ENCODE assay signal across 29 cellular contexts in genomic region chr18:34783485-34783884, GRCh38.
A peak's percentile ranks its signal among the peaks of the same experiment; 100 is the strongest.
DNase-seq lines count a peak whose midpoint lies in the region; ATAC-seq and TF ChIP-seq lines count a peak whose summit lies in the region.
"Had no signal": no experiment of that assay in that cellular context is flagged by ENCODE, and none has a peak within 500 bp of the region (broad histone marks: within the 10 kb centered on the region; RNA-seq: fewer than 3 reads in every experiment).

No MANE protein-coding gene starts in this region.

- H2BK120ac ChIP-seq in mesenchymal stem cell (ENCODE audit: low read depth, low read length), result no peak overlapping the region

- H3K4me3 ChIP-seq in DND-41 (ENCODE audit: low read depth in 1 of 2, low read length in 2 of 2), result no peak overlapping the region
- no peak overlapping the region for H3K4me3 ChIP-seq in Karpas-422 (ENCODE audit: low read length)
- no peak overlapping the region for H3K4me3 ChIP-seq in brain microvascular endothelial cell (ENCODE audit: low read depth, low read length)
- H3K4me3 ChIP-seq in mesenchymal stem cell (ENCODE audit: insufficient read depth in 1 of 2, low read depth in 1 of 2, low read length in 2 of 2), result peak overlapping the region in 1 of 2 experiments; percentile 36
- no peak overlapping the region for H3K4me3 ChIP-seq in CD4-positive, alpha-beta memory T cell (ENCODE audit: low read length in 2 of 2)
- H3K4me3 ChIP-seq: adrenal gland, left ventricle myocardium inferior, prostate gland, SK-N-MC, thyroid gland, vagina had no signal

- H3K4me1 Mint-ChIP-seq in CD4-positive, alpha-beta memory T cell, result peaks cover 0 to 7% (median 2%) of the 10 kb centered on the region in 4 donors

- no peak overlapping the region for H3K27ac Mint-ChIP-seq in CD4-positive, alpha-beta memory T cell
- H3K27ac Mint-ChIP-seq: activated CD4-positive, alpha-beta memory T cell treated with anti-CD3 and anti-CD28 coated beads for 36 hours; activated T-cell treated with anti-CD3 and anti-CD28 coated beads, Interleukin-2, amount 50 U/mL, for 72 hours; T-helper 17 cell had no signal

- no peak overlapping the region for H2BK5ac ChIP-seq in mesenchymal stem cell (ENCODE audit: low read depth, low read length, poor library complexity, severe bottlenecking)

- no peak overlapping the region for H2BK12ac ChIP-seq in mesenchymal stem cell (ENCODE audit: low read length in 2 of 2)

- CTCF ChIA-PET in CD4-positive, alpha-beta memory T cell (lab: Charles Lee; ENCODE audit: partially characterized antibody), result interaction anchor here (1.0 to 2.0 kb wide), 2 partner anchors 10 to 11 kb away, joined by 3 to 5 read pairs; no protein-coding TSS in a partner anchor

- no peaks in the 10 kb centered on the region for H3K79me1 ChIP-seq in mesenchymal stem cell (replicated peaks; ENCODE audit: low read length, poor library complexity, severe bottlenecking)

- ATAC-seq in DND-41 (ENCODE audit: insufficient read depth, low read depth) (no peak), HG02973 (IDR thresholded peaks at IDR 0.05; ENCODE audit: unreplicated experiment) (no peak)
- ATAC-seq: activated T-cell treated with anti-CD3 and anti-CD28 coated beads, Interleukin-2, amount 50 U/mL, for 72 hours; HCT116; sciatic nerve; T-helper 17 cell had no signal

- H2AFZ ChIP-seq in DND-41 (ENCODE audit: low read depth, low read length) (no peak overlapping the region), Karpas-422 (ENCODE audit: low read length) (no peak overlapping the region), mesenchymal stem cell (ENCODE audit: low read depth, low read length) (no peak overlapping the region)

- H3K27me3 ChIP-seq in DND-41 (ENCODE audit: insufficient read depth, low read length, poor library complexity), result peaks cover 16% of the 10 kb centered on the region
- H3K27me3 ChIP-seq in Karpas-422 (ENCODE audit: low read length), result no peaks in the 10 kb centered on the region
- H3K27me3 ChIP-seq in brain microvascular endothelial cell (replicated peaks), result no peaks in the 10 kb centered on the region
- no peaks in the 10 kb centered on the region for H3K27me3 ChIP-seq in mesenchymal stem cell (ENCODE audit: control insufficient read depth in 1 of 2, insufficient read depth in 1 of 2, low read length in 2 of 2)
- no peaks in the 10 kb centered on the region for H3K27me3 ChIP-seq in CD4-positive, alpha-beta memory T cell (ENCODE audit: insufficient read depth, low read length)
- H3K27me3 ChIP-seq: adrenal gland, thyroid gland, vagina had no signal

- no peak overlapping the region for H3K18ac ChIP-seq in mesenchymal stem cell (ENCODE audit: low read depth in 1 of 2, low read length in 2 of 2)

- no peaks in the 10 kb centered on the region for H3K36me3 Mint-ChIP-seq in CD4-positive, alpha-beta memory T cell
- H3K36me3 Mint-ChIP-seq: activated CD4-positive, alpha-beta memory T cell treated with anti-CD3 and anti-CD28 coated beads for 36 hours had no signal

- no peaks in the 10 kb centered on the region for H3K9me3 Mint-ChIP-seq in CD4-positive, alpha-beta memory T cell
- H3K9me3 Mint-ChIP-seq: activated CD4-positive, alpha-beta memory T cell treated with anti-CD3 and anti-CD28 coated beads for 36 hours; activated T-cell treated with anti-CD3 and anti-CD28 coated beads, Interleukin-2, amount 50 U/mL, for 72 hours had no signal

- peak overlapping the region in 1 of 8 donors; percentile 18 for H3K4me3 Mint-ChIP-seq in CD4-positive, alpha-beta memory T cell
- H3K4me3 Mint-ChIP-seq: activated CD4-positive, alpha-beta memory T cell treated with anti-CD3 and anti-CD28 coated beads for 36 hours; activated T-cell treated with anti-CD3 and anti-CD28 coated beads, Interleukin-2, amount 50 U/mL, for 72 hours; T-helper 17 cell had no signal

- no peak overlapping the region for H3K4ac ChIP-seq in mesenchymal stem cell (ENCODE audit: low read depth in 1 of 2, low read length in 2 of 2)

- no peak overlapping the region for H3K14ac ChIP-seq in mesenchymal stem cell (ENCODE audit: low read length in 2 of 2)

- H2AK5ac ChIP-seq in mesenchymal stem cell (ENCODE audit: low read length, severe bottlenecking), result no peak overlapping the region

- WGBS in mesenchymal stem cell, result 65% methylated on average over 2 of the region's 3 CpGs

- POLR2A ChIA-PET in CD4-positive, alpha-beta memory T cell (lab: Charles Lee; ENCODE audit: partially characterized antibody), result no interaction called here

- no peaks in the 10 kb centered on the region for H3K79me2 ChIP-seq in DND-41 (ENCODE audit: insufficient read depth, low read length)
- no peaks in the 10 kb centered on the region for H3K79me2 ChIP-seq in Karpas-422 (ENCODE audit: low read length)

- TF ChIP-seq CTCF in DND-41 (IDR thresholded peaks at IDR 0.05; ENCODE audit: borderline replicate concordance, extremely low read depth, low read length, poor library complexity, severe bottlenecking) (no peak), brain microvascular endothelial cell (IDR thresholded peaks at IDR 0.05; ENCODE audit: low read depth, low read length, missing control alignments) (no peak)

- no peak for DNase-seq in DND-41
- DNase-seq in Karpas-422, result no peak
- peak; percentile 23 for DNase-seq in brain microvascular endothelial cell
- no peak for DNase-seq in mesenchymal stem cell
- no peak for DNase-seq in CD4-positive, alpha-beta memory T cell
- DNase-seq in D341Med (ENCODE audit: low spot score), result no peak
- DNase-seq in NCI-H82 (lab: John Stamatoyannopoulos, UW), result no peak
- DNase-seq: ACHN; activated CD4-positive, alpha-beta memory T cell treated with anti-CD3 and anti-CD28 coated beads for 36 hours; activated CD4-positive, CD25-positive, alpha-beta regulatory T cell treated with anti-CD3 and anti-CD28 coated beads, Interleukin-2, amount 50 U/mL, for 72 hours; activated naive CD4-positive, alpha-beta T cell; activated T-cell treated with anti-CD3 and anti-CD28 coated beads, Interleukin-2, amount 50 U/mL, for 72 hours; adrenal gland; DMS153; islet precursor cell; left ventricle myocardium inferior; NCI-H146; NCI-H2107; NCI-H446 treated with DMSO at 0.1 percent for 48 hours; NCI-H774; stimulated activated CD4-positive, alpha-beta T cell treated with anti-CD3 and anti-CD28 coated beads, Interleukin-4, amount 100 ng/mL, for 24 hours; T-helper 17 cell; thyroid gland had no signal

- H3K4me1 ChIP-seq in DND-41 (ENCODE audit: insufficient read depth, low read length), result peaks cover 2% of the 10 kb centered on the region; the same call in 1 of the 2 replicates
- H3K4me1 ChIP-seq in Karpas-422 (ENCODE audit: low read length), result no peaks in the 10 kb centered on the region
- no peaks in the 10 kb centered on the region for H3K4me1 ChIP-seq in mesenchymal stem cell (ENCODE audit: control insufficient read depth, insufficient read depth, low read depth, low read length)
- H3K4me1 ChIP-seq in CD4-positive, alpha-beta memory T cell (ENCODE audit: insufficient read depth, low read length), result no peaks in the 10 kb centered on the region
- H3K4me1 ChIP-seq: adrenal gland, prostate gland, thyroid gland, vagina had no signal

- no peak overlapping the region for H2BK15ac ChIP-seq in mesenchymal stem cell (ENCODE audit: low read depth, poor library complexity, severe bottlenecking)

- 0 out of 2 replicates have a peak overlapping the region, but pooled peaks have one; percentile 5 for H3K4me2 ChIP-seq in DND-41 (ENCODE audit: insufficient read depth, low read length)
- H3K4me2 ChIP-seq in Karpas-422 (ENCODE audit: low read depth, low read length, poor library complexity, severe bottlenecking), result peak overlapping the region; percentile 25
- H3K4me2 ChIP-seq in mesenchymal stem cell (ENCODE audit: low read length, poor library complexity, severe bottlenecking), result no peak overlapping the region

- H3K9me2 ChIP-seq in Karpas-422 (replicated peaks; ENCODE audit: insufficient read depth, low read length), result no peaks in the 10 kb centered on the region

- H3K27ac ChIP-seq in DND-41 (ENCODE audit: low read length) (no peak overlapping the region), Karpas-422 (ENCODE audit: low read length) (no peak overlapping the region), brain microvascular endothelial cell (peak overlapping the region; percentile 61), mesenchymal stem cell (ENCODE audit: low read length, poor library complexity, severe bottlenecking) (no peak overlapping the region)
- no peak overlapping the region for H3K27ac ChIP-seq in CD4-positive, alpha-beta memory T cell (ENCODE audit: low read depth, low read length)
- H3K27ac ChIP-seq: adrenal gland, left ventricle myocardium inferior, prostate gland, SK-N-MC, thyroid gland, vagina had no signal

- H3K27me3 Mint-ChIP-seq in CD4-positive, alpha-beta memory T cell, result peaks cover 3 to 6% of the 10 kb centered on the region in 2 donors

- H3K23ac ChIP-seq in mesenchymal stem cell (ENCODE audit: low read length in 2 of 2), result no peak overlapping the region

- in situ Hi-C loops in brain microvascular endothelial cell (cut with HindIII; ENCODE audit: low pct_ligation_motif_present, low sequenced_read_pairs), result no loop called here

- no peaks in the 10 kb centered on the region for H3K36me3 ChIP-seq in DND-41 (ENCODE audit: insufficient read depth, low read length)
- H3K36me3 ChIP-seq in Karpas-422 (ENCODE audit: insufficient read depth, low read length), result no peaks in the 10 kb centered on the region
- H3K36me3 ChIP-seq in brain microvascular endothelial cell (replicated peaks), result no peaks in the 10 kb centered on the region
- H3K36me3 ChIP-seq in mesenchymal stem cell (ENCODE audit: control insufficient read depth in 1 of 2, insufficient read depth in 2 of 2, low read depth in 1 of 2, low read length in 2 of 2), result no peaks in the 10 kb centered on the region
- no peaks in the 10 kb centered on the region for H3K36me3 ChIP-seq in CD4-positive, alpha-beta memory T cell (ENCODE audit: insufficient read depth, low read length)
- H3K36me3 ChIP-seq: adrenal gland, left ventricle myocardium inferior, prostate gland, thyroid gland, vagina had no signal

- H3K9me3 ChIP-seq in DND-41 (ENCODE audit: insufficient read depth, low read length, severe bottlenecking) (no peaks in the 10 kb centered on the region), Karpas-422 (ENCODE audit: low read length) (no peaks in the 10 kb centered on the region), mesenchymal stem cell (ENCODE audit: control insufficient read depth, low read length) (no peaks in the 10 kb centered on the region)
- no peaks in the 10 kb centered on the region for H3K9me3 ChIP-seq in CD4-positive, alpha-beta memory T cell (ENCODE audit: control insufficient read depth in 1 of 2, low read length in 2 of 2)
- H3K9me3 ChIP-seq: adrenal gland, left ventricle myocardium inferior, prostate gland, thyroid gland, vagina had no signal

- intact Hi-C loops in CD4-positive, alpha-beta memory T cell (cut with micrococcal nuclease), result no loop called here

- no peak overlapping the region for H3K9ac ChIP-seq in DND-41 (ENCODE audit: low read depth, low read length)
- H3K9ac ChIP-seq in Karpas-422 (ENCODE audit: low read length), result no peak overlapping the region
- H3K9ac ChIP-seq in mesenchymal stem cell (ENCODE audit: low read length), result peak overlapping the region; percentile 41

- H4K91ac ChIP-seq in mesenchymal stem cell (ENCODE audit: low read length), result no peak overlapping the region

- no peak overlapping the region for H4K8ac ChIP-seq in mesenchymal stem cell (ENCODE audit: low read length)

- H4K20me1 ChIP-seq in DND-41 (ENCODE audit: insufficient read depth, low read length) (no peaks in the 10 kb centered on the region), Karpas-422 (ENCODE audit: insufficient read depth, low read depth, low read length) (no peaks in the 10 kb centered on the region)
